7 cellular contexts compared by ENCODE assay signal in the genomic region with DNA sequence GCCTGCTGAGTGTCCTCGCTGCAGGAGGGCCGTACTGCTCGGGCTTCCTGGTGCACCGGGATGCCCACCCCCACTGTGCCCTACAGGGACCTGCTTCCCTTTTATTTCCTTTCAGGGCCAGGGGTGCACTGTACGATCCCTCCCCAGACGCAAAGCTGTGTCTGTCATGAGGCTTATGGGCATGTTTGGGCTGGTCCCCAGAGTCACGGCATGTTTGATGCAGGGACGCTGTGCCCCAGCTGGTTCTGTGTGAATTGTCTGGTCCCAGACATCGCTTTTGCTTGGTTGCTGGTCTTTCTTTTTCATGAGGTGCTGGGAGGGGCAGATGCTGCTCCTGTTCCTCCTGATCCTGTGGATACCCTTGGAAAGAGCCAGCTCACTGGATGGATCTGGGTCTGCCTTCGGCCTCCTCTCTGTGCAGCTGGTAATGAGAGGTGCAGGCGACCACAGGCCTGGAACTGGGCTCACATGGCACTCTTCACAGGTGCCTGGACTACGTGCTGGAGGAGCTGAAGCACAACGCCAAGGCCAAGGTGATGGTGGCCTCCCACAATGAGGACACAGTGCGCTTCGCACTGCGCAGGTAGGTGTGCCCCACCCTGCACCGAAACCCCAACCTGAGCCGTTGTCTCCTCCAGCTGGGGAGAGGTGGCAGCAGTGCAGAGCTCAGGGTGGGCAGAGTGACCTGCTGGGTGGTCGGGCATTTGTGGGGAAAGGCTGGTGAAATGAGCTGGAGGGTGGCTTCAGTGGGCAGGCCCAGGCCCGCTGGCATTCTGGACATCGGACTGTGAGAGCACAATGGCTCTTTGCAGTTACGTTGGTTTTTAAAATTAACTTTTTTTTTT. TPM values are rescaled to one million over a fixed set of nuclear protein-coding genes. Genes with fewer than 3 reads are reported as not detected.
DNase-seq lines count a peak whose midpoint lies in the region; ATAC-seq, FAIRE-seq and TF ChIP-seq lines count a peak whose summit lies in the region.
"Not testable (repeated sequence)": the region's sequence is repeated elsewhere in the genome, so short reads cannot be mapped to it uniquely, and the experiment has no call there.

No MANE protein-coding gene starts in this region.

- not testable (repeated sequence) for H4K5ac ChIP-seq in IMR-90 (ENCODE audit: low read depth, low read length)

- TF ChIP-seq CTCF in IMR-90 (conservative IDR thresholded peaks at IDR 0.05; ENCODE audit: low read depth, low read length); activated B cell treated with CpG ODN at 0.5 μM for 24 hours (IDR thresholded peaks at IDR 0.05); bronchial epithelial cell (IDR thresholded peaks at IDR 0.05; ENCODE audit: insufficient read depth, low read length, severe bottlenecking); mucosa of descending colon (IDR thresholded peaks at IDR 0.05): not testable (repeated sequence)

- H3K9me3 Mint-ChIP-seq in activated B cell treated with CpG ODN at 0.5 μM for 24 hours; stimulated activated naive CD8-positive, alpha-beta T cell treated with anti-CD3 and anti-CD28 coated beads, Interleukin-15, Interleukin-2, amounts not matched to agents 100 ng/mL and 50 ng/mL, for 24 hours: not testable (repeated sequence)

- not testable (repeated sequence) for DNase-seq in IMR-90
- DNase-seq in NCI-H2171 (lab: John Stamatoyannopoulos, UW) (peak; percentile 53), activated B cell treated with CpG ODN at 0.5 μM for 24 hours (peak; percentile 7), bronchial epithelial cell (ENCODE audit: low read depth) (peak; percentile 56), cardiac septum (ENCODE audit: low spot score) (peak; percentile 70), mucosa of descending colon (peak in 2 of 3 donors; percentile 3 to 23)

- H3K14ac ChIP-seq in IMR-90 (replicated peaks; ENCODE audit: low read depth, low read length): not testable (repeated sequence)

- not testable (repeated sequence) for H2AFZ ChIP-seq in IMR-90 (replicated peaks; ENCODE audit: low read length, poor library complexity)

- not testable (repeated sequence) for H3K4me1 ChIP-seq in IMR-90 (ENCODE audit: control insufficient read depth, insufficient read depth, low read length); mucosa of descending colon (ENCODE audit: low read depth)

- H2AK5ac ChIP-seq in IMR-90 (ENCODE audit: low read depth, low read length): peak overlapping the region; percentile 16; the same call in 1 of the 2 replicates

- not testable (repeated sequence) for H3K27ac ChIP-seq in IMR-90 (ENCODE audit: insufficient read depth, low read length)

- WGBS in IMR-90 (ENCODE audit: extremely low coverage in 2 of 2, insufficient read length in 1 of 2), 2 experiments: 93% methylated on average over 3 of the region's 22 CpGs; no CpG with 5 or more reads in 1 of the 2 experiments

- not testable (repeated sequence) for H3K23ac ChIP-seq in IMR-90 (ENCODE audit: low read depth, low read length)

- not testable (repeated sequence) for H3K56ac ChIP-seq in IMR-90 (ENCODE audit: extremely low read depth, insufficient read depth, low read length)

- not testable (repeated sequence) for TF ChIP-seq POLR2A in IMR-90 (IDR thresholded peaks at IDR 0.05; ENCODE audit: low read depth, low read length)

- H4K91ac ChIP-seq in IMR-90 (ENCODE audit: insufficient read depth, low read depth, low read length): not testable (repeated sequence)

- TF ChIP-seq RAD21 in IMR-90 (IDR thresholded peaks at IDR 0.05; ENCODE audit: low read length): not testable (repeated sequence)

- H3K4me2 ChIP-seq in IMR-90 (ENCODE audit: low read depth, low read length): not testable (repeated sequence)

- not testable (repeated sequence) for H4K8ac ChIP-seq in IMR-90 (ENCODE audit: low read depth in 2 of 2, low read length in 2 of 2)

- H3K27ac Mint-ChIP-seq in activated B cell treated with CpG ODN at 0.5 μM for 24 hours; stimulated activated naive CD8-positive, alpha-beta T cell treated with anti-CD3 and anti-CD28 coated beads, Interleukin-15, Interleukin-2, amounts not matched to agents 100 ng/mL and 50 ng/mL, for 24 hours: not testable (repeated sequence)

- POLR2A ChIA-PET in IMR-90 (lab: Charles Lee; ENCODE audit: unreplicated experiment); activated B cell treated with CpG ODN at 0.5 μM for 24 hours (lab: Charles Lee): not testable (repeated sequence)

- not testable (repeated sequence) for H2BK15ac ChIP-seq in IMR-90 (ENCODE audit: low read depth, low read length)

- not testable (repeated sequence) for H3K4me3 ChIP-seq in IMR-90 (ENCODE audit: insufficient read depth, low read depth, low read length); bronchial epithelial cell (ENCODE audit: low read depth, low read length); mucosa of descending colon

- not testable (repeated sequence) for H3K4ac ChIP-seq in IMR-90 (ENCODE audit: low read depth, low read length)

- dilution Hi-C loops in IMR-90 (cut with HindIII; ENCODE audit: low sequenced_read_pairs, unreplicated experiment): not testable (repeated sequence)

- not testable (repeated sequence) for H3K9me1 ChIP-seq in IMR-90 (ENCODE audit: insufficient read depth, low read length)

- not testable (repeated sequence) for H2BK20ac ChIP-seq in IMR-90 (ENCODE audit: low read depth, low read length)

- H3K18ac ChIP-seq in IMR-90 (ENCODE audit: low read depth, low read length): not testable (repeated sequence)

- not testable (repeated sequence) for H3K27me3 Mint-ChIP-seq in activated B cell treated with CpG ODN at 0.5 μM for 24 hours; stimulated activated naive CD8-positive, alpha-beta T cell treated with anti-CD3 and anti-CD28 coated beads, Interleukin-15, Interleukin-2, amounts not matched to agents 100 ng/mL and 50 ng/mL, for 24 hours

- H2BK5ac ChIP-seq in IMR-90 (ENCODE audit: low read depth, low read length, poor library complexity, severe bottlenecking): not testable (repeated sequence)

- H3K4me3 Mint-ChIP-seq in activated B cell treated with CpG ODN at 0.5 μM for 24 hours: not testable (repeated sequence)
- peak overlapping the region; percentile 2 for H3K4me3 Mint-ChIP-seq in stimulated activated naive CD8-positive, alpha-beta T cell treated with anti-CD3 and anti-CD28 coated beads, Interleukin-15, Interleukin-2, amounts not matched to agents 100 ng/mL and 50 ng/mL, for 24 hours

- H2BK120ac ChIP-seq in IMR-90 (ENCODE audit: low read depth, low read length): not testable (repeated sequence)

- ATAC-seq in IMR-90 (ENCODE audit: low read depth); activated B cell treated with CpG ODN at 0.5 μM for 24 hours (ENCODE audit: low read depth); mucosa of descending colon: not testable (repeated sequence)

- BruUV-seq in IMR-90 (replicated peaks; lab: Mats Ljungman, UMichigan): not testable (repeated sequence)

- not testable (repeated sequence) for H3K36me3 ChIP-seq in IMR-90 (ENCODE audit: control insufficient read depth, insufficient read depth, low read length); bronchial epithelial cell (ENCODE audit: control insufficient read depth, insufficient read depth, low read length); mucosa of descending colon (ENCODE audit: low read depth)

- FAIRE-seq in bronchial epithelial cell (lab: Jason Lieb, UNC): not testable (repeated sequence)

- H4K20me1 ChIP-seq in IMR-90 (ENCODE audit: insufficient read depth, low read length): not testable (repeated sequence)

- not testable (repeated sequence) for H3K4me1 Mint-ChIP-seq in activated B cell treated with CpG ODN at 0.5 μM for 24 hours; stimulated activated naive CD8-positive, alpha-beta T cell treated with anti-CD3 and anti-CD28 coated beads, Interleukin-15, Interleukin-2, amounts not matched to agents 100 ng/mL and 50 ng/mL, for 24 hours (ENCODE audit: low read depth)

- H3K79me1 ChIP-seq in IMR-90 (ENCODE audit: low read depth in 1 of 2, low read length in 2 of 2): not testable (repeated sequence)

- not testable (repeated sequence) for H2AK9ac ChIP-seq in IMR-90 (replicated peaks; ENCODE audit: low read depth, low read length, poor library complexity)

- H3K27me3 ChIP-seq in IMR-90 (ENCODE audit: control insufficient read depth, insufficient read depth, low read length); bronchial epithelial cell (ENCODE audit: control insufficient read depth, insufficient read depth, low read length): not testable (repeated sequence)

- not testable (repeated sequence) for H3K9me3 ChIP-seq in IMR-90 (ENCODE audit: control insufficient read depth, insufficient read depth, low read length); mucosa of descending colon

- CTCF ChIA-PET in IMR-90 (lab: Yijun Ruan, JAX); activated B cell treated with CpG ODN at 0.5 μM for 24 hours (lab: Charles Lee): not testable (repeated sequence)

- intact Hi-C loops in IMR-90 (cut with micrococcal nuclease); activated B cell treated with CpG ODN at 0.5 μM for 24 hours (cut with micrococcal nuclease); cardiac septum (cut with DNase I); mucosa of descending colon (cut with DNase I, micrococcal nuclease): not testable (repeated sequence)

- in situ Hi-C loops in IMR-90 (cut with MboI; ENCODE audit: low sequenced_read_pairs): not testable (repeated sequence)

- H3K36me3 Mint-ChIP-seq in activated B cell treated with CpG ODN at 0.5 μM for 24 hours (ENCODE audit: low read depth); stimulated activated naive CD8-positive, alpha-beta T cell treated with anti-CD3 and anti-CD28 coated beads, Interleukin-15, Interleukin-2, amounts not matched to agents 100 ng/mL and 50 ng/mL, for 24 hours (ENCODE audit: low read depth): not testable (repeated sequence)

- H3K9ac ChIP-seq in IMR-90 (ENCODE audit: low read depth, low read length): not testable (repeated sequence)

RNA-seq across cellular contexts. Expression of a gene that starts 10.8 kb away (rescaled TPM):
- total RNA-seq in IMR-90 (2012; rRNA removed) (65.4 and 68.6 TPM in 2 replicates), activated B cell treated with CpG ODN at 0.5 μM for 24 hours (12.4 and 16.2 TPM in 2 replicates), bronchial epithelial cell (27.4 and 37.5 TPM in 2 replicates), cardiac septum (45.5 TPM), mucosa of descending colon (10 to 100 TPM; 24.8 to 33.9 (median 27.5) TPM)
- polyA plus RNA-seq in IMR-90 (2012; rRNA removed): 80.4 and 95.2 TPM in 2 replicates
- polyA plus RNA-seq in IMR-90 (2012; cell fraction: cytosol; rRNA removed): 119 and 128 TPM in 2 replicates
- 30.9 and 64.5 TPM in 2 replicates for polyA plus RNA-seq in IMR-90 (2012; cell fraction: nucleus; rRNA removed; ENCODE audit: low replicate concordance)

RNA-seq across cellular contexts. Expression of a gene that starts 40.9 kb away (rescaled TPM):
- 0.18 and 0.28 TPM in 2 replicates for total RNA-seq in IMR-90 (2012; rRNA removed)
- polyA plus RNA-seq in IMR-90 (2012; rRNA removed): 0.94 and 1.2 TPM in 2 replicates
- 0.74 and 1.8 TPM in 2 replicates for polyA plus RNA-seq in IMR-90 (2012; cell fraction: cytosol; rRNA removed)
- polyA plus RNA-seq in IMR-90 (2012; cell fraction: nucleus; rRNA removed; ENCODE audit: low replicate concordance): 0.83 and 1.5 TPM in 2 replicates
- total RNA-seq in activated B cell treated with CpG ODN at 0.5 μM for 24 hours: 0.12 TPM in 1 of 2 replicates, not detected in the other
- total RNA-seq in bronchial epithelial cell: 2.6 and 2.8 TPM in 2 replicates
- 1.0 TPM for total RNA-seq in cardiac septum
- 1 to 10 TPM; 1.6 to 3.5 (median 2.5) TPM for total RNA-seq in mucosa of descending colon
